7 cellular contexts compared by ENCODE assay signal in genomic region chr15:99442268-99442897, GRCh38.
DNase-seq lines count a peak whose midpoint lies in the region; ATAC-seq and TF ChIP-seq lines count a peak whose summit lies in the region.

No MANE protein-coding gene starts in this region.

- H3K27ac ChIP-seq in right cardiac atrium (ENCODE audit: low read length) = peak overlapping the region; percentile 93
- peak overlapping the region in 4 of 5 donors; percentile 55 to 74 (median 70) for H3K27ac ChIP-seq in stomach

- peak overlapping the region; percentile 11 for H3K4me3 Mint-ChIP-seq in activated naive CD8-positive, alpha-beta T cell

- intact Hi-C loops in right cardiac atrium (cut with DNase I) (loop anchor here in 1 of 4 donors (10.0 kb wide), 1 partner anchor 262 kb away; no protein-coding TSS in a partner anchor), stomach (cut with DNase I; ENCODE audit: low total_unique reads) (no loop called here)

- no peaks in the 10 kb centered on the region for H3K27me3 ChIP-seq in right cardiac atrium (ENCODE audit: control insufficient read depth, insufficient read depth)
- no peaks in the 10 kb centered on the region for H3K27me3 ChIP-seq in stomach

- TF ChIP-seq CTCF in stomach (IDR thresholded peaks at IDR 0.05) = no peak

- H3K4me3 ChIP-seq in right cardiac atrium (ENCODE audit: low read length) = no peak overlapping the region
- H3K4me3 ChIP-seq in stomach = peak overlapping the region in 1 of 4 donors; percentile 2

- ATAC-seq in right cardiac atrium = peak; percentile 88 to 93
- no peak for ATAC-seq in HG02588 (IDR thresholded peaks at IDR 0.05; ENCODE audit: unreplicated experiment)
- no peak for ATAC-seq in GM18870 (IDR thresholded peaks at IDR 0.05; ENCODE audit: unreplicated experiment)

- peaks cover 81% of the 10 kb centered on the region for H3K4me1 Mint-ChIP-seq in activated naive CD8-positive, alpha-beta T cell (ENCODE audit: low read depth)

- H3K9me3 ChIP-seq in right cardiac atrium (ENCODE audit: control insufficient read depth, low read length) = no peaks in the 10 kb centered on the region
- H3K9me3 ChIP-seq in stomach = no peaks in the 10 kb centered on the region

- no peaks in the 10 kb centered on the region for H3K9me3 Mint-ChIP-seq in activated naive CD8-positive, alpha-beta T cell (ENCODE audit: low read depth)

- H3K27me3 Mint-ChIP-seq in activated naive CD8-positive, alpha-beta T cell = no peaks in the 10 kb centered on the region

- peak overlapping the region; percentile 66 for H3K27ac Mint-ChIP-seq in activated naive CD8-positive, alpha-beta T cell

- H3K36me3 ChIP-seq in stomach = no peaks in the 10 kb centered on the region

- no peak for TF ChIP-seq POLR2A in stomach (IDR thresholded peaks at IDR 0.05)

- peak; percentile 73 for DNase-seq in HS-5 (ENCODE audit: low read depth)
- peak; percentile 77 to 90 (median 89) for DNase-seq in right cardiac atrium
- DNase-seq in stomach = peak; percentile 71
- DNase-seq in T-helper 9 cell = no peak

- WGBS in right cardiac atrium = 16% methylated on average over 13 of the region's 13 CpGs
- 23 to 30% (median 26%) methylated on average over 13 of the region's 13 CpGs for WGBS in stomach, 5 donors

- H3K4me1 ChIP-seq in right cardiac atrium (ENCODE audit: control insufficient read depth, insufficient read depth, low read length) (peaks cover 20% of the 10 kb centered on the region), stomach (peaks cover 20 to 42% (median 31%) of the 10 kb centered on the region in 4 donors)

- H3K36me3 Mint-ChIP-seq in activated naive CD8-positive, alpha-beta T cell = no peaks in the 10 kb centered on the region

- TF ChIP-seq EP300 in stomach (IDR thresholded peaks at IDR 0.05) = no peak

Comparison
In these comparisons a context has a peak if more than half of its experiments do, and no peak if none do; other contexts are left out.
1. ATAC-seq: peak in right cardiac atrium (2 of 2); none in HG02588 (single experiment) and GM18870 (single experiment).